In the genomic region with DNA sequence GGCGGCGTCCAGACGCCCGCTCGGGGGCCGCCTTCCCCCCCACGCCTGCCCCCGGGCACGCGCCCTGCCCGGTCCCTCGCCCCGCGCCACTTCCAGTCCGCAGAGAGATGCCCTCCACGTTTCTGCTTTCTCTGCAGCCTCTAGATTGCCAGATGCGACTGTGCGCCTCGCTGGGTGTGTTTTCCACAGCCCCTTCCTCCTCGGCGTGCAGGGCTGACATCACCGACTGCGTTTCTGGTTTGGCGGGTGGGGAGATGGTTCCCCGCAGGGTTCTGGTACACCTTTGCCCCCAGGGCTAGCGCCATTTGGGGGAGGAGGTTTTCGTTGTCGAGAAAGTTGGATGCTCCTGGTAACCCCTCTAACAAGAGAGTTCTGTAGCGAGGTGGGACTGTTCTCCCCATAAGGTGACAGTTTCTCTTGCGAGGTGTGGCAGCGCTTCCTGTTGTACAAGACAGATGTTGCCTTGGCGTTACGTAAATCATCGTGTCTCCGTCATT, we compare ENCODE assay signal across 1 cellular context.
TF ChIP-seq lines count a peak whose summit lies in the region.

No MANE protein-coding gene starts in this region.

TF ChIP-seq in K562, 482 proteins besides CTCF, POLR2A, EP300 and RAD21 (continued from another document):
- TF ChIP-seq, protein P1, sequence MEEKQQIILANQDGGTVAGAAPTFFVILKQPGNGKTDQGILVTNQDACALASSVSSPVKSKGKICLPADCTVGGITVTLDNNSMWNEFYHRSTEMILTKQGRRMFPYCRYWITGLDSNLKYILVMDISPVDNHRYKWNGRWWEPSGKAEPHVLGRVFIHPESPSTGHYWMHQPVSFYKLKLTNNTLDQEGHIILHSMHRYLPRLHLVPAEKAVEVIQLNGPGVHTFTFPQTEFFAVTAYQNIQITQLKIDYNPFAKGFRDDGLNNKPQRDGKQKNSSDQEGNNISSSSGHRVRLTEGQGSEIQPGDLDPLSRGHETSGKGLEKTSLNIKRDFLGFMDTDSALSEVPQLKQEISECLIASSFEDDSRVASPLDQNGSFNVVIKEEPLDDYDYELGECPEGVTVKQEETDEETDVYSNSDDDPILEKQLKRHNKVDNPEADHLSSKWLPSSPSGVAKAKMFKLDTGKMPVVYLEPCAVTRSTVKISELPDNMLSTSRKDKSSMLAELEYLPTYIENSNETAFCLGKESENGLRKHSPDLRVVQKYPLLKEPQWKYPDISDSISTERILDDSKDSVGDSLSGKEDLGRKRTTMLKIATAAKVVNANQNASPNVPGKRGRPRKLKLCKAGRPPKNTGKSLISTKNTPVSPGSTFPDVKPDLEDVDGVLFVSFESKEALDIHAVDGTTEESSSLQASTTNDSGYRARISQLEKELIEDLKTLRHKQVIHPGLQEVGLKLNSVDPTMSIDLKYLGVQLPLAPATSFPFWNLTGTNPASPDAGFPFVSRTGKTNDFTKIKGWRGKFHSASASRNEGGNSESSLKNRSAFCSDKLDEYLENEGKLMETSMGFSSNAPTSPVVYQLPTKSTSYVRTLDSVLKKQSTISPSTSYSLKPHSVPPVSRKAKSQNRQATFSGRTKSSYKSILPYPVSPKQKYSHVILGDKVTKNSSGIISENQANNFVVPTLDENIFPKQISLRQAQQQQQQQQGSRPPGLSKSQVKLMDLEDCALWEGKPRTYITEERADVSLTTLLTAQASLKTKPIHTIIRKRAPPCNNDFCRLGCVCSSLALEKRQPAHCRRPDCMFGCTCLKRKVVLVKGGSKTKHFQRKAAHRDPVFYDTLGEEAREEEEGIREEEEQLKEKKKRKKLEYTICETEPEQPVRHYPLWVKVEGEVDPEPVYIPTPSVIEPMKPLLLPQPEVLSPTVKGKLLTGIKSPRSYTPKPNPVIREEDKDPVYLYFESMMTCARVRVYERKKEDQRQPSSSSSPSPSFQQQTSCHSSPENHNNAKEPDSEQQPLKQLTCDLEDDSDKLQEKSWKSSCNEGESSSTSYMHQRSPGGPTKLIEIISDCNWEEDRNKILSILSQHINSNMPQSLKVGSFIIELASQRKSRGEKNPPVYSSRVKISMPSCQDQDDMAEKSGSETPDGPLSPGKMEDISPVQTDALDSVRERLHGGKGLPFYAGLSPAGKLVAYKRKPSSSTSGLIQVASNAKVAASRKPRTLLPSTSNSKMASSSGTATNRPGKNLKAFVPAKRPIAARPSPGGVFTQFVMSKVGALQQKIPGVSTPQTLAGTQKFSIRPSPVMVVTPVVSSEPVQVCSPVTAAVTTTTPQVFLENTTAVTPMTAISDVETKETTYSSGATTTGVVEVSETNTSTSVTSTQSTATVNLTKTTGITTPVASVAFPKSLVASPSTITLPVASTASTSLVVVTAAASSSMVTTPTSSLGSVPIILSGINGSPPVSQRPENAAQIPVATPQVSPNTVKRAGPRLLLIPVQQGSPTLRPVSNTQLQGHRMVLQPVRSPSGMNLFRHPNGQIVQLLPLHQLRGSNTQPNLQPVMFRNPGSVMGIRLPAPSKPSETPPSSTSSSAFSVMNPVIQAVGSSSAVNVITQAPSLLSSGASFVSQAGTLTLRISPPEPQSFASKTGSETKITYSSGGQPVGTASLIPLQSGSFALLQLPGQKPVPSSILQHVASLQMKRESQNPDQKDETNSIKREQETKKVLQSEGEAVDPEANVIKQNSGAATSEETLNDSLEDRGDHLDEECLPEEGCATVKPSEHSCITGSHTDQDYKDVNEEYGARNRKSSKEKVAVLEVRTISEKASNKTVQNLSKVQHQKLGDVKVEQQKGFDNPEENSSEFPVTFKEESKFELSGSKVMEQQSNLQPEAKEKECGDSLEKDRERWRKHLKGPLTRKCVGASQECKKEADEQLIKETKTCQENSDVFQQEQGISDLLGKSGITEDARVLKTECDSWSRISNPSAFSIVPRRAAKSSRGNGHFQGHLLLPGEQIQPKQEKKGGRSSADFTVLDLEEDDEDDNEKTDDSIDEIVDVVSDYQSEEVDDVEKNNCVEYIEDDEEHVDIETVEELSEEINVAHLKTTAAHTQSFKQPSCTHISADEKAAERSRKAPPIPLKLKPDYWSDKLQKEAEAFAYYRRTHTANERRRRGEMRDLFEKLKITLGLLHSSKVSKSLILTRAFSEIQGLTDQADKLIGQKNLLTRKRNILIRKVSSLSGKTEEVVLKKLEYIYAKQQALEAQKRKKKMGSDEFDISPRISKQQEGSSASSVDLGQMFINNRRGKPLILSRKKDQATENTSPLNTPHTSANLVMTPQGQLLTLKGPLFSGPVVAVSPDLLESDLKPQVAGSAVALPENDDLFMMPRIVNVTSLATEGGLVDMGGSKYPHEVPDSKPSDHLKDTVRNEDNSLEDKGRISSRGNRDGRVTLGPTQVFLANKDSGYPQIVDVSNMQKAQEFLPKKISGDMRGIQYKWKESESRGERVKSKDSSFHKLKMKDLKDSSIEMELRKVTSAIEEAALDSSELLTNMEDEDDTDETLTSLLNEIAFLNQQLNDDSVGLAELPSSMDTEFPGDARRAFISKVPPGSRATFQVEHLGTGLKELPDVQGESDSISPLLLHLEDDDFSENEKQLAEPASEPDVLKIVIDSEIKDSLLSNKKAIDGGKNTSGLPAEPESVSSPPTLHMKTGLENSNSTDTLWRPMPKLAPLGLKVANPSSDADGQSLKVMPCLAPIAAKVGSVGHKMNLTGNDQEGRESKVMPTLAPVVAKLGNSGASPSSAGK (IDR thresholded peaks at IDR 0.05): no peak
- TF ChIP-seq, protein P2, sequence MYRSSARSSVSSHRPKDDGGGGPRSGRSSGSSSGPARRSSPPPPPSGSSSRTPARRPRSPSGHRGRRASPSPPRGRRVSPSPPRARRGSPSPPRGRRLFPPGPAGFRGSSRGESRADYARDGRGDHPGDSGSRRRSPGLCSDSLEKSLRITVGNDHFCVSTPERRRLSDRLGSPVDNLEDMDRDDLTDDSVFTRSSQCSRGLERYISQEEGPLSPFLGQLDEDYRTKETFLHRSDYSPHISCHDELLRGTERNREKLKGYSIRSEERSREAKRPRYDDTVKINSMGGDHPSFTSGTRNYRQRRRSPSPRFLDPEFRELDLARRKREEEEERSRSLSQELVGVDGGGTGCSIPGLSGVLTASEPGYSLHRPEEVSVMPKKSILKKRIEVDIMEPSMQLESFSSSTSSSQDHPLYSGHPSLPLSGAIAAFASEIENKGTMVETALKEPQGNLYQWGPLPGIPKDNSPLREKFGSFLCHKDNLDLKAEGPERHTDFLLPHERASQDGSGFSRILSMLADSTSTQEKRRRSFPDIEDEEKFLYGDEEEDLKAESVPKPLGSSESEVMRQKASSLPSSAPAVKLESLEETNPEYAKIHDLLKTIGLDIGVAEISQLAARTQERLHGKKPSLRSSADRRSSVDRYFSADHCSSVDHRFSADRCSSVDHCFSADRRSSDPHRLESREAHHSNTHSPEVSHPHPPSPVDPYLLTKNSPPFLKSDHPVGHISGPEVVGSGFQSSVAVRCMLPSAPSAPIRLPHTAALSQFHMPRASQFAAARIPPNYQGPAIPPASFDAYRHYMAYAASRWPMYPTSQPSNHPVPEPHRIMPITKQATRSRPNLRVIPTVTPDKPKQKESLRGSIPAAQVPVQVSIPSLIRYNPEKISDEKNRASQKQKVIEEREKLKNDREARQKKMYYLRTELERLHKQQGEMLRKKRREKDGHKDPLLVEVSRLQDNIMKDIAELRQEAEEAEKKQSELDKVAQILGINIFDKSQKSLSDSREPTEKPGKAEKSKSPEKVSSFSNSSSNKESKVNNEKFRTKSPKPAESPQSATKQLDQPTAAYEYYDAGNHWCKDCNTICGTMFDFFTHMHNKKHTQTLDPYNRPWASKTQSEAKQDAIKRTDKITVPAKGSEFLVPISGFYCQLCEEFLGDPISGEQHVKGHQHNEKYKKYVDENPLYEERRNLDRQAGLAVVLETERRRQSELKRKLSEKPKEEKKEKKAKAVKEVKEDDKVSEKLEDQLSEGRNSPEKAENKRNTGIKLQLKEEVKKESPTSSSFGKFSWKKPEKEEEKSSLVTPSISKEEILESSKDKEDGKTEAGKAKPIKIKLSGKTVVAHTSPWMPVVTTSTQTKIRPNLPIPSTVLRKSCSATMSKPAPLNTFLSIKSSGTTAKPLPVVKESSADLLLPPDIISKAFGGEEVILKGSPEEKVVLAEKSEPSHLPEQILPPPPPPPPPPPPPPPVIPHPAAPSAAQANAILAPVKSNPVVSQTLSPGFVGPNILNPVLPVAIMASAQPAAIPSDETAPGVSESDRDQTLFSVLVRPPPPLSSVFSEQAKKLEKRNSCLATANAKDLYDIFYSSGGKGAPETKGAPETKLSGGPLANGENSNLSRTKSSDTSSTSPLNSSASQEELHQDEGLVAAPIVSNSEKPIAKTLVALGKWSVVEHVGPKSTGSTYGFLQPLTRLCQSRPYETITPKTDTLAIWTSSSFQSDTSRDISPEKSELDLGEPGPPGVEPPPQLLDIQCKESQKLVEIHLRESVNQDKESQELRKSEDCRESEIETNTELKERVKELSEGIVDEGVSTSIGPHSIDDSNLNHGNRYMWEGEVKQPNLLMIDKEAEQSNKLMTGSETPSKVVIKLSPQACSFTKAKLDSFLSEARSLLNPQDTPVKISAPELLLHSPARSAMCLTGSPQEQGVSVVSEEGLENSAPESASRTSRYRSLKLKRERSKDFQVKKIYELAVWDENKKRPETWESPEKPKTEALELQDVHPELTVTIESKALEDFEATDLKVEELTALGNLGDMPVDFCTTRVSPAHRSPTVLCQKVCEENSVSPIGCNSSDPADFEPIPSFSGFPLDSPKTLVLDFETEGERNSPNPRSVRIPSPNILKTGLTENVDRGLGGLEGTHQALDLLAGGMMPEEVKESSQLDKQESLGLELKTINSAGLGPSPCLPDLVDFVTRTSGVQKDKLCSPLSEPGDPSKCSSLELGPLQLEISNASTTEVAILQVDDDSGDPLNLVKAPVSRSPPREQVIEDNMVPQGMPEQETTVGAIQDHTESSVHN (IDR thresholded peaks at IDR 0.05; ENCODE audit: borderline replicate concordance in 1 of 2, low read depth in 1 of 2): no peak
- TF ChIP-seq JUND (IDR thresholded peaks at IDR 0.05; ENCODE audit: borderline replicate concordance, low read depth, low read length) (0 out of 2 replicates have a peak, but pooled peaks have one; percentile 5), JUND (tag; IDR thresholded peaks at IDR 0.05; ENCODE audit: borderline replicate concordance, low read depth, low read length) (no peak), PTBP1 (IDR thresholded peaks at IDR 0.05; ENCODE audit: low read depth, low read length) (no peak), EWSR1 (IDR thresholded peaks at IDR 0.05; ENCODE audit: borderline replicate concordance, low read depth, partially characterized antibody) (no peak), KLF13 (tag; IDR thresholded peaks at IDR 0.05; ENCODE audit: borderline replicate concordance, low read depth) (no peak), PKNOX1 (IDR thresholded peaks at IDR 0.05) (peak; percentile 41; the same call in 1 of the 2 replicates), BRD4 (IDR thresholded peaks at IDR 0.05) (no peak), MEIS2 (IDR thresholded peaks at IDR 0.05; ENCODE audit: partially characterized antibody) (peak; percentile 49), XRCC5 (IDR thresholded peaks at IDR 0.05; ENCODE audit: low read depth, low read length) (no peak), IRF2 (CRISPR knock-in tag; IDR thresholded peaks at IDR 0.05) (no peak), MEF2A (IDR thresholded peaks at IDR 0.05; ENCODE audit: control insufficient read depth, low read depth, low read length) (no peak), ZNF133 (CRISPR knock-in tag; IDR thresholded peaks at IDR 0.05) (no peak), SP1 (CRISPR knock-in tag; IDR thresholded peaks at IDR 0.05) (0 out of 2 replicates have a peak, but pooled peaks have one; percentile 22), GABPB2 (CRISPR knock-in tag; conservative IDR thresholded peaks at IDR 0.05) (no peak), RBFOX2 (IDR thresholded peaks at IDR 0.05; ENCODE audit: low read depth, low read length) (peak; percentile 67), ZNF124 (CRISPR knock-in tag; IDR thresholded peaks at IDR 0.05) (no peak), BRD9 (IDR thresholded peaks at IDR 0.05; ENCODE audit: low read depth, partially characterized antibody) (no peak), ZNF717 (CRISPR knock-in tag; IDR thresholded peaks at IDR 0.05) (no peak)
- TF ChIP-seq, protein P3, sequence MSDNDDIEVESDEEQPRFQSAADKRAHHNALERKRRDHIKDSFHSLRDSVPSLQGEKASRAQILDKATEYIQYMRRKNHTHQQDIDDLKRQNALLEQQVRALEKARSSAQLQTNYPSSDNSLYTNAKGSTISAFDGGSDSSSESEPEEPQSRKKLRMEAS (CRISPR knock-in tag; IDR thresholded peaks at IDR 0.05): peak; percentile 51; the same call in 1 of the 2 replicates
- TF ChIP-seq, protein P4, sequence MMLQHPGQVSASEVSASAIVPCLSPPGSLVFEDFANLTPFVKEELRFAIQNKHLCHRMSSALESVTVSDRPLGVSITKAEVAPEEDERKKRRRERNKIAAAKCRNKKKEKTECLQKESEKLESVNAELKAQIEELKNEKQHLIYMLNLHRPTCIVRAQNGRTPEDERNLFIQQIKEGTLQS (IDR thresholded peaks at IDR 0.05): peak; percentile 30; the same call in 1 of the 2 replicates
- TF ChIP-seq, protein P4 (CRISPR knock-in tag; conservative IDR thresholded peaks at IDR 0.05): no peak
- TF ChIP-seq, protein P5, sequence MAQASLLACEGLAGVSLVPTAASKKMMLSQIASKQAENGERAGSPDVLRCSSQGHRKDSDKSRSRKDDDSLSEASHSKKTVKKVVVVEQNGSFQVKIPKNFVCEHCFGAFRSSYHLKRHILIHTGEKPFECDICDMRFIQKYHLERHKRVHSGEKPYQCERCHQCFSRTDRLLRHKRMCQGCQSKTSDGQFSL (CRISPR knock-in tag; IDR thresholded peaks at IDR 0.05): peak; percentile 88; the same call in 1 of the 2 replicates
- TF ChIP-seq, protein P5 (tag; IDR thresholded peaks at IDR 0.05): no peak
